ENCODE assay signal across 13 cellular contexts in the genomic region with DNA sequence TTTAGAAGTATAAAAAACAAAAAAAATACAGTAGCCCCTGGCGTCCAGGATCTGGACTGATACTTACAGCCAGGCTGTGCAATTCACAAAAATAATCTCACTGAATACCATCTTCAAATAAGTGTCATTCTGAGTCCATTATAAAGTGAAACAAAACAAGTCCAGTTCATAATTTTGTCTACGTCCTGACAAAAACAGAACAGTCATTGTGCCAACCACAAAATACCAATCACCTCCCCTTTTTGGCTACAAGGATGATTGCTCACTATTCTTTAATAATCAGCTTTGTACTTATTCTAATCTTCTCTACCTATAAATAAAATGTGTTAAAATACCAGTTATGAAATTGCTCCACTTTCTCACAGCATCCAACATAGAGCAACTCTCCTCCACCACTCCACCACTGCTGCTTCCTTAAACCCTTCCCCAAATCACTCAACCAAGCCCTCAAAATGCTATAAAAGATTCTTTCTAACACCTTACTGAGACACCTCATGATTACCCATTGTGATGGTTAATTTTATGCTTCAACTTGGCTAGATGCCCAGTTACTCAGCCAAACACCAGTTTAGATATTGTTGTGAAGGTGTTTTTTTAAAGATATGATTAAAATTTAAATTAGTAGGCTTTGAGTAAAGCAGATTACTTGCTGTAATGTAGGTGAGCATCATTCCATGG.
DNase-seq lines count a peak whose midpoint lies in the region; ATAC-seq and TF ChIP-seq lines count a peak whose summit lies in the region.
"Had no signal": no experiment of that assay in that cellular context is flagged by ENCODE, and none has a peak within 500 bp of the region (broad histone marks: within the 10 kb centered on the region; RNA-seq: fewer than 3 reads in every experiment).

No MANE protein-coding gene starts in this region.

- ATAC-seq in HG02642 (IDR thresholded peaks at IDR 0.05; ENCODE audit: poor library complexity, unreplicated experiment) = no peak
- ATAC-seq: activated T-cell treated with anti-CD3 and anti-CD28 coated beads, Interleukin-2, amount 50 U/mL, for 4 hours had no signal

- no peak for TF ChIP-seq CTCF in GM12865 (IDR thresholded peaks at IDR 0.05; ENCODE audit: insufficient read depth, low read depth, low read length, missing control alignments)

- no peak overlapping the region for H3K4me3 ChIP-seq in GM12865 (ENCODE audit: low read depth, low read length)
- H3K4me3 ChIP-seq: hepatocyte, spleen had no signal

- DNase-seq in GM12865 (ENCODE audit: low read depth) (peak; percentile 5), NCI-H1417 (lab: John Stamatoyannopoulos, UW) (peak in 2 of 3 experiments; percentile 60 to 93), astrocyte of the hippocampus (ENCODE audit: low read depth, low spot score) (peak; percentile 10), lung microvascular endothelial cell (ENCODE audit: low read depth in 2 of 2) (peak; percentile 65 to 81), SW 1271 (lab: John Stamatoyannopoulos, UW) (no peak), NCI-H1105 treated with DMSO at 0.1 percent for 48 hours (lab: John Stamatoyannopoulos, UW) (no peak)
- DNase-seq: activated CD4-positive, alpha-beta T cell treated with anti-CD3 and anti-CD28 coated beads for 1 hour; activated T-cell treated with anti-CD3 and anti-CD28 coated beads, Interleukin-2, amount 50 U/mL, for 4 hours; anterior cingulate cortex; effector memory CD4-positive, alpha-beta T cell; spleen had no signal

Comparison
In these comparisons a context has a peak if more than half of its experiments do, and no peak if none do; other contexts are left out.
1. DNase-seq: peak in GM12865 (single experiment), NCI-H1417 (2 of 3), astrocyte of the hippocampus (single experiment) and lung microvascular endothelial cell (2 of 2); none in SW 1271 (0 of 2) and NCI-H1105 treated with DMSO at 0.1 percent for 48 hours (single experiment).